ENCODE assay signal across 8 cellular contexts in genomic region chr12:131894981-131895639, GRCh38. TPM values are rescaled to one million over a fixed set of nuclear protein-coding genes. Genes with fewer than 3 reads are reported as not detected.
A peak's percentile ranks its signal among the peaks of the same experiment; 100 is the strongest.
DNase-seq lines count a peak whose midpoint lies in the region; ATAC-seq lines count a peak whose summit lies in the region.

No MANE protein-coding gene starts in this region.

- CTCF ChIA-PET in T-cell (lab: Charles Lee): no interaction called here

- no peaks in the 10 kb centered on the region for H3K27me3 ChIP-seq in esophagus (ENCODE audit: control insufficient read depth in 1 of 2, insufficient read depth in 2 of 2, low read length in 2 of 2)
- H3K27me3 ChIP-seq in neuron (ENCODE audit: insufficient read depth, low read length): no peaks in the 10 kb centered on the region

- peaks cover 4 to 8% of the 10 kb centered on the region in 2 donors for H3K4me1 ChIP-seq in esophagus (ENCODE audit: control insufficient read depth in 2 of 2, insufficient read depth in 2 of 2, low read length in 1 of 2)
- peaks cover 25% of the 10 kb centered on the region for H3K4me1 ChIP-seq in neuron (ENCODE audit: insufficient read depth, low read length)

- no peaks in the 10 kb centered on the region for H3K36me3 Mint-ChIP-seq in T-cell

- H3K36me3 ChIP-seq in esophagus (ENCODE audit: control insufficient read depth in 2 of 2, insufficient read depth in 2 of 2, low read length in 1 of 2): peaks cover 0 to 7% of the 10 kb centered on the region in 2 donors
- peaks cover 18% of the 10 kb centered on the region for H3K36me3 ChIP-seq in neuron (ENCODE audit: insufficient read depth, low read length)

- H3K4me3 Mint-ChIP-seq in T-cell: peak overlapping the region; percentile 81 to 88 (median 87)

- POLR2A ChIA-PET in T-cell (lab: Charles Lee): no interaction called here

- H3K9me3 Mint-ChIP-seq in T-cell: no peaks in the 10 kb centered on the region

- peak; percentile 27 for DNase-seq in activated naive CD4-positive, alpha-beta T cell treated with Interleukin-2 at 50 U/mL for 16 hours
- no peak for DNase-seq in activated naive CD4-positive, alpha-beta T cell (lab: John Stamatoyannopoulos, UW)
- DNase-seq in T-cell (peak in 1 of 34 experiments; percentile 7), NOMO-1 treated with DMSO at 0.1 percent for 48 hours (lab: John Stamatoyannopoulos, UW; ENCODE audit: unreplicated experiment) (no peak), NCI-H446 treated with DMSO at 0.1 percent for 48 hours (lab: John Stamatoyannopoulos, UW) (no peak), DMS 273 (lab: John Stamatoyannopoulos, UW; ENCODE audit: unreplicated experiment) (no peak)

- H3K9me3 ChIP-seq in esophagus (ENCODE audit: control insufficient read depth in 2 of 2, insufficient read depth in 1 of 2, low read depth in 1 of 2, low read length in 1 of 2): no peaks in the 10 kb centered on the region
- no peaks in the 10 kb centered on the region for H3K9me3 ChIP-seq in neuron (ENCODE audit: low read length)

- peak overlapping the region; percentile 77 to 82 for H3K27ac Mint-ChIP-seq in T-cell

- H2AFZ ChIP-seq in neuron (ENCODE audit: low read depth, low read length): no peak overlapping the region

- H3K27me3 Mint-ChIP-seq in T-cell: no peaks in the 10 kb centered on the region

- peak overlapping the region; percentile 57 to 69 for H3K4me3 ChIP-seq in esophagus (ENCODE audit: low read depth in 1 of 2, low read length in 2 of 2)
- H3K4me3 ChIP-seq in neuron (ENCODE audit: low read length): peak overlapping the region; percentile 72

- no peak for ATAC-seq in T-cell (replicated peaks in 1 of 4)

- WGBS in esophagus, 2 donors: 2 to 3% methylated on average over 25 to 54 of the region's 54 CpGs

- peak overlapping the region; percentile 98 to 99 for H3K27ac ChIP-seq in esophagus (ENCODE audit: low read depth in 2 of 2, low read length in 1 of 2)

- H3K4me1 Mint-ChIP-seq in T-cell: peaks cover 17 to 24% (median 20%) of the 10 kb centered on the region in 3 donors

RNA-seq across cellular contexts. Expression of gene ULK1, which starts 0.7 kb away (rescaled TPM):
- total RNA-seq in T-cell: 10 to 100 TPM; 53.3 to 89.6 (median 57.8) TPM
- 10 to 100 TPM; 11.5 to 31.6 TPM for polyA plus RNA-seq in esophagus

RNA-seq across cellular contexts. Expression of gene PUS1, which starts 34.0 kb away (rescaled TPM):
- 10 to 100 TPM; 27.8 to 71.4 (median 66.5) TPM for total RNA-seq in T-cell
- 10 to 100 TPM; 27.5 to 28.7 TPM for polyA plus RNA-seq in esophagus

RNA-seq across cellular contexts. Expression of gene EP400, which starts 54.6 kb away (rescaled TPM):
- 10 to 100 TPM; 75.7 to 84.3 (median 79.2) TPM for total RNA-seq in T-cell
- polyA plus RNA-seq in esophagus: 10 to 100 TPM in 1 of 2 donors, 1 to 10 TPM in 1; 8.9 to 17.1 TPM
